Comparison of ENCODE assay signal across 1 cellular context in genomic region chr14:28157887-28158791, GRCh38.
A peak's percentile ranks its signal among the peaks of the same experiment; 100 is the strongest.
TF ChIP-seq lines count a peak whose summit lies in the region.

No MANE protein-coding gene starts in this region.

TF ChIP-seq in HepG2, 621 proteins besides CTCF, POLR2A, EP300 and RAD21 (continued from another document):
- TF ChIP-seq HNRNPUL1 (IDR thresholded peaks at IDR 0.05; ENCODE audit: low read depth, low read length) (no peak), PRPF4 (IDR thresholded peaks at IDR 0.05; ENCODE audit: low read depth, low read length, poor library complexity, severe bottlenecking) (no peak), POLR2AphosphoS2 (IDR thresholded peaks at IDR 0.05; ENCODE audit: low read depth, low read length) (no peak), ZNF235 (CRISPR knock-in tag; IDR thresholded peaks at IDR 0.05; ENCODE audit: borderline replicate concordance) (no peak), CENPX (CRISPR knock-in tag; IDR thresholded peaks at IDR 0.05) (no peak), ZNF33B (CRISPR knock-in tag; IDR thresholded peaks at IDR 0.05) (no peak), HINFP (CRISPR knock-in tag; IDR thresholded peaks at IDR 0.05; ENCODE audit: low read depth) (no peak), ZNF75D (CRISPR knock-in tag; IDR thresholded peaks at IDR 0.05; ENCODE audit: borderline replicate concordance) (no peak), CC2D1A (CRISPR knock-in tag; IDR thresholded peaks at IDR 0.05) (no peak), ZBTB44 (CRISPR knock-in tag; IDR thresholded peaks at IDR 0.05) (no peak), HNRNPL (IDR thresholded peaks at IDR 0.05; ENCODE audit: low read depth, low read length) (peak; percentile 80), ZNF138 (CRISPR knock-in tag; IDR thresholded peaks at IDR 0.05; ENCODE audit: low read depth) (no peak), ZXDC (CRISPR knock-in tag; IDR thresholded peaks at IDR 0.05) (no peak), ZNF18 (CRISPR knock-in tag; IDR thresholded peaks at IDR 0.05; ENCODE audit: insufficient replicate concordance) (no peak), ZHX1 (CRISPR knock-in tag; IDR thresholded peaks at IDR 0.05; ENCODE audit: low read depth) (no peak), AGO1 (IDR thresholded peaks at IDR 0.05; ENCODE audit: low read depth, low read length, poor library complexity, severe bottlenecking) (peak; percentile 56), DRAP1 (CRISPR knock-in tag; IDR thresholded peaks at IDR 0.05) (no peak), MLXIP (CRISPR knock-in tag; IDR thresholded peaks at IDR 0.05; ENCODE audit: borderline replicate concordance) (no peak), ARNT2 (CRISPR knock-in tag; IDR thresholded peaks at IDR 0.05; ENCODE audit: low read depth) (no peak)
